ENCODE assay signal across 8 cellular contexts in the genomic region with DNA sequence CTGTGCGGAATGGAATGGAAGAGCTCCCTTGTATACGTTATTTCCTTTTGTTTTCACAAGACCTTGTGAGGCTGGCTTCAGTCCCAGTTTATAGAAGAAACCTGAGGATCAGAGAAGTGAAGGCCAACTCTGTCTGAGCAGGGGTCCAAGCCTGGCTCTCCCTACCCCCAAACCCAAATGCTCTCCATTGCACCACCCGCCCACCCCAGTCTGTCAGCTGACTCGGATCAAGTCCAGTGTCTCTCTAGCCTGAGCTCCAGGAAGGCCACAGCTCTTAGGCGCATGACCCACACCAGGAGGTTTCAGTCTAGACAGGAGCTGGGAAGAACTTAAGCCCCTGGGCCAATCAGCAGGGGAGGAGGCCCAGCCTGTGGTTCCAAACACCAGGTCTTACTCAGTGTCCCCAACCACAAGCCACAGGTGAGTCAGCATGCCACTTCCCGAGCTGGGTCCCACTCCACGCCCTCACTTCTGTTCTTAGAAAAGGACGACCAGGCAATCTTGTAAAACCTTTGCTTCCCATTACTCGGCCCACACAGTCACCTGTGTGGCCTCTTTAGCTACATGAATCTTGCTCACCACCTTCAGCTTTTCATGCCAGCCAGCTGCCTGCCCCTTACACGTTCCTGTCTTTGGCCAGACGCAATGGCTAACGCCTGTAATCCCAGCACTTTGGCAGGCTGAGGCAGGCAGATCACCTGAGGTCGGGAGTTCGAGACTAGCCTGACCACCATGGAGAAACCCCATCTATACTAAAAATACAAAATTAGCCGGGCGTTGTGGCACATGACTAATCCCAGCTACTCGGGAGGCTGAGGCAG. TPM values are rescaled to one million over a fixed set of nuclear protein-coding genes. Genes with fewer than 3 reads are reported as not detected.
DNase-seq lines count a peak whose midpoint lies in the region; ATAC-seq and TF ChIP-seq lines count a peak whose summit lies in the region.

No MANE protein-coding gene starts in this region.

- TSS peak; percentile 99 for BruUV-seq in mammary epithelial cell (replicated peaks; lab: Mats Ljungman, UMichigan)

- CTCF ChIA-PET in WTC11 (lab: Charles Lee) (interaction anchor here (0.6 to 3.3 kb wide), 4 partner anchors 10 to 210 kb away, joined by 3 to 12 read pairs (median 4); no protein-coding TSS in a partner anchor), mammary epithelial cell (lab: Charles Lee; ENCODE audit: low non-redundant PET) (no interaction called here)
- CTCF ChIA-PET in naive thymus-derived CD4-positive, alpha-beta T cell (lab: Charles Lee): interaction anchor here (0.5 to 4.1 kb wide), 9 partner anchors 10 to 86 kb away, joined by 3 to 24 read pairs (median 4); partner anchors contain the start of gene CKLF

- peak overlapping the region; percentile 32 for H2AFZ ChIP-seq in mammary epithelial cell (ENCODE audit: low read depth, low read length)

- H3K27ac ChIP-seq in mammary epithelial cell (ENCODE audit: insufficient read depth, low read depth, low read length): peak overlapping the region; percentile 69
- H3K27ac ChIP-seq in naive thymus-derived CD4-positive, alpha-beta T cell (ENCODE audit: low read depth, low read length): no peak overlapping the region
- H3K27ac ChIP-seq in substantia nigra (ENCODE audit: low read depth, low read length, poor library complexity, severe bottlenecking): peak overlapping the region; percentile 82

- intact Hi-C loops in mammary epithelial cell (cut with micrococcal nuclease): no loop called here
- intact Hi-C loops in naive thymus-derived CD4-positive, alpha-beta T cell (cut with micrococcal nuclease): loop anchor here in 1 of 2 donors (1.0 to 2.0 kb wide), 2 partner anchors 68 to 351 kb away; no protein-coding TSS in a partner anchor
- intact Hi-C loops in sciatic nerve (cut with DNase I): no loop called here

- H3K36me3 Mint-ChIP-seq in WTC11: no peaks in the 10 kb centered on the region
- peaks cover 0 to 13% (median 0%) of the 10 kb centered on the region in 5 donors for H3K36me3 Mint-ChIP-seq in naive thymus-derived CD4-positive, alpha-beta T cell

- TF ChIP-seq CTCF in WTC11 (IDR thresholded peaks at IDR 0.05) (no peak), mammary epithelial cell (conservative IDR thresholded peaks at IDR 0.05 in 1 of 2, IDR thresholded peaks at IDR 0.05 in 1 of 2; ENCODE audit: extremely low read depth in 1 of 2, insufficient read depth in 1 of 2, low read depth in 1 of 2, low read length in 2 of 2) (no peak)

- H3K9me3 ChIP-seq in mammary epithelial cell (replicated peaks; ENCODE audit: insufficient read depth, low read length): no peaks in the 10 kb centered on the region
- no peaks in the 10 kb centered on the region for H3K9me3 ChIP-seq in naive thymus-derived CD4-positive, alpha-beta T cell (ENCODE audit: control insufficient read depth in 2 of 3, low read length in 3 of 3)

- H3K27ac Mint-ChIP-seq in WTC11: 0 out of 2 replicates have a peak overlapping the region, but pooled peaks have one; percentile 12
- H3K27ac Mint-ChIP-seq in naive thymus-derived CD4-positive, alpha-beta T cell: peak overlapping the region; percentile 79 to 96 (median 91)

- peak overlapping the region; percentile 24 for H3K9ac ChIP-seq in mammary epithelial cell (ENCODE audit: insufficient read depth, low read length)

- H3K27me3 ChIP-seq in mammary epithelial cell (ENCODE audit: insufficient read depth, low read length): no peaks in the 10 kb centered on the region
- H3K27me3 ChIP-seq in naive thymus-derived CD4-positive, alpha-beta T cell (ENCODE audit: control insufficient read depth in 2 of 2, insufficient read depth in 2 of 2, low read length in 2 of 2): no peaks in the 10 kb centered on the region

- in situ Hi-C loops in mammary epithelial cell (cut with MboI; ENCODE audit: low sequenced_read_pairs in 2 of 2): no loop called here

- H3K4me3 Mint-ChIP-seq in WTC11: no peak overlapping the region
- peak overlapping the region; percentile 71 to 85 (median 80) for H3K4me3 Mint-ChIP-seq in naive thymus-derived CD4-positive, alpha-beta T cell

- DNase-seq in WTC11 (ENCODE audit: low spot score) (no peak), mammary epithelial cell (peak; percentile 100), substantia nigra (lab: John Stamatoyannopoulos, UW) (peak in 10 of 49 donors; percentile 13 to 54 (median 39)), GM19238 (ENCODE audit: insufficient read length, low spot score) (no peak), sciatic nerve (ENCODE audit: low spot score) (no peak)
- peak in 8 of 9 donors; percentile 26 to 92 (median 42) for DNase-seq in naive thymus-derived CD4-positive, alpha-beta T cell

- dilution Hi-C loops in mammary epithelial cell (cut with HindIII; ENCODE audit: low sequenced_read_pairs): loop anchor here (5.0 kb wide), 2 partner anchors 70 to 105 kb away; no protein-coding TSS in a partner anchor

- POLR2A ChIA-PET in WTC11 (lab: Charles Lee): no interaction called here
- POLR2A ChIA-PET in naive thymus-derived CD4-positive, alpha-beta T cell (lab: Charles Lee): interaction anchor here (0.6 to 12.9 kb wide), 8 partner anchors 9 to 115 kb away, joined by 3 to 164 read pairs (median 4); partner anchors contain the start of genes CKLF and TK2

- H3K4me3 ChIP-seq in mammary epithelial cell (replicated peaks in 1 of 3; ENCODE audit: insufficient read depth in 1 of 3, low read depth in 2 of 3, low read length in 3 of 3): no peak overlapping the region
- H3K4me3 ChIP-seq in naive thymus-derived CD4-positive, alpha-beta T cell (ENCODE audit: low read length): peak overlapping the region; percentile 39

- peak overlapping the region; percentile 63 for H3K4me2 ChIP-seq in mammary epithelial cell (ENCODE audit: insufficient read depth, low read depth, low read length)

- no peaks in the 10 kb centered on the region for H3K9me3 Mint-ChIP-seq in WTC11
- H3K9me3 Mint-ChIP-seq in naive thymus-derived CD4-positive, alpha-beta T cell: no peaks in the 10 kb centered on the region

- H3K79me2 ChIP-seq in mammary epithelial cell (ENCODE audit: insufficient read depth, low read length): no peaks in the 10 kb centered on the region

- no peaks in the 10 kb centered on the region for H3K27me3 Mint-ChIP-seq in WTC11 (ENCODE audit: low read depth)
- H3K27me3 Mint-ChIP-seq in naive thymus-derived CD4-positive, alpha-beta T cell: peaks cover 0 to 4% (median 0%) of the 10 kb centered on the region in 5 donors

- ATAC-seq in GM19372 (IDR thresholded peaks at IDR 0.05; ENCODE audit: low read depth, unreplicated experiment) (peak; percentile 40), HG03565 (IDR thresholded peaks at IDR 0.05; ENCODE audit: unreplicated experiment) (peak; percentile 52), WTC11 (no peak), sciatic nerve (no peak)
- peak; percentile 65 for ATAC-seq in naive thymus-derived CD4-positive, alpha-beta T cell

- peaks cover 4% of the 10 kb centered on the region for H3K4me1 Mint-ChIP-seq in WTC11
- peaks cover 69 to 97% (median 85%) of the 10 kb centered on the region in 7 donors for H3K4me1 Mint-ChIP-seq in naive thymus-derived CD4-positive, alpha-beta T cell

- peaks cover 5% of the 10 kb centered on the region for H3K36me3 ChIP-seq in mammary epithelial cell (ENCODE audit: insufficient read depth, low read length)
- H3K36me3 ChIP-seq in naive thymus-derived CD4-positive, alpha-beta T cell (ENCODE audit: control insufficient read depth in 2 of 3, insufficient read depth in 3 of 3, low read length in 3 of 3): no peaks in the 10 kb centered on the region

- peaks cover 68% of the 10 kb centered on the region for H3K4me1 ChIP-seq in mammary epithelial cell (ENCODE audit: insufficient read depth, low read length)
- H3K4me1 ChIP-seq in naive thymus-derived CD4-positive, alpha-beta T cell (ENCODE audit: control insufficient read depth in 2 of 2, insufficient read depth in 2 of 2, low read length in 2 of 2): peaks cover 73 to 74% of the 10 kb centered on the region in 2 donors

- no peaks in the 10 kb centered on the region for H4K20me1 ChIP-seq in mammary epithelial cell (ENCODE audit: insufficient read depth, low read length)

- 13% methylated on average over 14 of the region's 17 CpGs for WGBS in mammary epithelial cell (ENCODE audit: low coverage, missing lambda C conversion rate)

TF ChIP-seq in WTC11, 78 proteins besides CTCF, POLR2A, EP300 and RAD21 (continues in another document):
- no peak for TF ChIP-seq SMAD3 (CRISPR knock-in tag; IDR thresholded peaks at IDR 0.05; ENCODE audit: borderline replicate concordance)

RNA-seq across cellular contexts. Expression of gene TK2, which starts 27.8 kb away (rescaled TPM):
- total RNA-seq in WTC11 (2021) (5.0 to 7.6 TPM (median 6.7 TPM) in 3 replicates), mammary epithelial cell (10 to 100 TPM; 34.4 to 41.2 TPM), sciatic nerve (44.2 TPM)
- polyA plus RNA-seq in mammary epithelial cell: 15.7 TPM
- 26.2 TPM for polyA minus RNA-seq in mammary epithelial cell
- total RNA-seq in naive thymus-derived CD4-positive, alpha-beta T cell: 10 to 100 TPM in 2 of 5 experiments, 1 to 10 TPM in 3; 6.2 to 19.8 (median 7.9) TPM
- polyA plus RNA-seq in naive thymus-derived CD4-positive, alpha-beta T cell: 1 to 10 TPM; 3.5 to 4.1 TPM

RNA-seq across cellular contexts. Expression of gene CKLF, which starts 30.2 kb away (rescaled TPM):
- total RNA-seq in WTC11 (2021) (21.0 to 23.9 TPM (median 23.8 TPM) in 3 replicates), mammary epithelial cell (10 to 100 TPM; 26.8 to 46.6 TPM), sciatic nerve (36.9 TPM)
- polyA plus RNA-seq in mammary epithelial cell: 108 TPM
- polyA minus RNA-seq in mammary epithelial cell: 17.3 TPM
- total RNA-seq in naive thymus-derived CD4-positive, alpha-beta T cell: 100 to 1,000 TPM in 1 of 5 experiments, 10 to 100 TPM in 4; 24.1 to 160 (median 42.9) TPM
- polyA plus RNA-seq in naive thymus-derived CD4-positive, alpha-beta T cell: 100 to 1,000 TPM in 1 of 2 donors, 10 to 100 TPM in 1; 56.4 to 110 TPM

RNA-seq across cellular contexts. Expression of gene CMTM1, which starts 44.1 kb away (rescaled TPM):
- 1.6 to 3.5 TPM (median 2.5 TPM) in 3 replicates for total RNA-seq in WTC11 (2021)
- 1 to 10 TPM; 2.7 to 2.8 TPM for total RNA-seq in mammary epithelial cell
- polyA plus RNA-seq in mammary epithelial cell: 1.5 TPM
- not detected for polyA minus RNA-seq in mammary epithelial cell
- 10 to 100 TPM in 1 of 5 experiments, 1 to 10 TPM in 4; 1.3 to 23.3 (median 5.2) TPM for total RNA-seq in naive thymus-derived CD4-positive, alpha-beta T cell
- polyA plus RNA-seq in naive thymus-derived CD4-positive, alpha-beta T cell: under 1 TPM; 0.36 to 0.41 TPM
- 6.2 TPM for total RNA-seq in sciatic nerve

RNA-seq across cellular contexts. Expression of gene CMTM2, which starts 57.1 kb away (rescaled TPM):
- total RNA-seq in WTC11 (2021) (not detected in 3 replicates), mammary epithelial cell (not detected), sciatic nerve (1.5 TPM)
- 0.08 TPM for polyA plus RNA-seq in mammary epithelial cell
- not detected for polyA minus RNA-seq in mammary epithelial cell
- 1 to 10 TPM in 1 of 5 experiments, under 1 TPM in 2, not detected in 2; 0.58 to 1.8 (median 0.81) TPM for total RNA-seq in naive thymus-derived CD4-positive, alpha-beta T cell
- not detected for polyA plus RNA-seq in naive thymus-derived CD4-positive, alpha-beta T cell

Comparison
In these comparisons a context has a peak if more than half of its experiments do, and no peak if none do; other contexts are left out.
1. ATAC-seq: peak in GM19372 (single experiment), HG03565 (single experiment) and naive thymus-derived CD4-positive, alpha-beta T cell (single experiment); none in WTC11 (single experiment) and sciatic nerve (single experiment).
2. DNase-seq: peak in mammary epithelial cell (single experiment) and naive thymus-derived CD4-positive, alpha-beta T cell (8 of 9); none in WTC11 (single experiment), GM19238 (single experiment) and sciatic nerve (single experiment).